Comparison of ENCODE assay signal across 11 cellular contexts in the genomic region with DNA sequence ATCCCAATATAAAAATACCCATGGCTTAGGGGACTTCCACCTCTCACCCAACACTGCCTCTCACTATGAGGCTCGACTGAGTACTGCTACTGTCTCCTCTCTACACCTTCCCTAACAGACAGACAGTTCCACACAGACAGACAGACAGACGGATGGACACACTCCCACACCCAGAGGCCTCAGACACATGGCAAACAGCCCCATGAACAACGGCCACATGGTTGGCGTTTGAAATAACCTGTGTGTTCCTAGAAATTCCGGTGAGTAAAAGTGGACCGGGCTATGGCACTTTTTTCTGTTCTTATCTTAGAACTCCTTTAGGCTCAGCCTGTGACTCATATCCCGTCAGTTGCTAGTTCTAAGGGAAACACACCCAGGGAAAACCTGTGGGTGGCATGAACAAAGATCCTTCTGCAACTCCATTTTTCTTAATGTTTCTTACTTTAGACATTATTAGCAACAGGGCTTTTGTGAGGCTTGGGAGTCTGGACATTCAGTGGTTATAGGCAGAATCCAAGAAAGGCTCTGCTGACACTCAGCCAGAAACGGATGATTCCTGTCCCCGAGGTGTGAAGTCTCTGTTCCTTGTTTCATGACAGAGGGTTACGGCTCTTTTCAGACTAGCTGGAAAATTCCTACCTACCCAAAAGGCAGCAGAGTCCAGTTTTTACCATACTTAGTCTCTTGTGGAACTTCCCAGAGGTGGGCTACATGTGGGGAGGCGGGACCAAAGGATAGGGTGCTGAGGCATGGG.
A peak's percentile ranks its signal among the peaks of the same experiment; 100 is the strongest.
DNase-seq lines count a peak whose midpoint lies in the region; ATAC-seq and TF ChIP-seq lines count a peak whose summit lies in the region.
"Had no signal": no experiment of that assay in that cellular context is flagged by ENCODE, and none has a peak within 500 bp of the region (broad histone marks: within the 10 kb centered on the region; RNA-seq: fewer than 3 reads in every experiment).

No MANE protein-coding gene starts in this region.

- H3K9ac ChIP-seq in adipocyte (ENCODE audit: low read length): no peak overlapping the region

- H3K4me3 ChIP-seq in adipocyte (ENCODE audit: low read length) (no peak overlapping the region), upper lobe of right lung (no peak overlapping the region)
- H3K4me3 ChIP-seq: ovary had no signal

- H3K9me3 ChIP-seq in adipocyte (ENCODE audit: control insufficient read depth, low read length): peaks cover 9% of the 10 kb centered on the region
- H3K9me3 ChIP-seq in upper lobe of right lung: no peaks in the 10 kb centered on the region
- H3K9me3 ChIP-seq: ovary had no signal

- TF ChIP-seq CTCF in upper lobe of right lung (IDR thresholded peaks at IDR 0.05): no peak

- H3K27me3 ChIP-seq in adipocyte (replicated peaks; ENCODE audit: control insufficient read depth, insufficient read depth, low read length) (no peaks in the 10 kb centered on the region), upper lobe of right lung (no peaks in the 10 kb centered on the region)
- H3K27me3 ChIP-seq: ovary had no signal

- TF ChIP-seq POLR2A in GM18505 (IDR thresholded peaks at IDR 0.05; ENCODE audit: borderline replicate concordance, extremely low read depth, insufficient read depth, insufficient read length): no peak

- peaks cover 12% of the 10 kb centered on the region for H3K4me1 ChIP-seq in adipocyte (ENCODE audit: control insufficient read depth, insufficient read depth, low read length)
- no peaks in the 10 kb centered on the region for H3K4me1 ChIP-seq in upper lobe of right lung

- no peak overlapping the region for H3K27ac ChIP-seq in upper lobe of right lung

- peak; percentile 18 for DNase-seq in activated naive CD4-positive, alpha-beta T cell treated with Interleukin-2 at 50 U/mL for 16 hours
- DNase-seq in activated naive CD4-positive, alpha-beta T cell (lab: John Stamatoyannopoulos, UW): no peak
- DNase-seq in adipocyte (ENCODE audit: low read depth) (peak; percentile 61), left ventricle myocardium superior (no peak), upper lobe of right lung (no peak), OCI-M2 (lab: John Stamatoyannopoulos, UW; ENCODE audit: unreplicated experiment) (no peak)
- DNase-seq: activated naive CD8-positive, alpha-beta T cell treated with anti-CD3 and anti-CD28 coated beads, Interleukin-2, amount 10 ng/mL, durations not matched to agents 7 days and 5 days; DND-41 had no signal

- intact Hi-C loops in left ventricle myocardium superior (cut with micrococcal nuclease) (no loop called here), upper lobe of right lung (cut with DNase I) (no loop called here)

- ATAC-seq in left ventricle myocardium superior (peak; percentile 85), upper lobe of right lung (peak; percentile 63), GM18505 (IDR thresholded peaks at IDR 0.05; ENCODE audit: unreplicated experiment) (no peak), GM18867 (IDR thresholded peaks at IDR 0.05; ENCODE audit: unreplicated experiment) (no peak)

- no peaks in the 10 kb centered on the region for H3K36me3 ChIP-seq in adipocyte (ENCODE audit: control insufficient read depth, insufficient read depth, low read length, severe bottlenecking)
- H3K36me3 ChIP-seq in upper lobe of right lung: no peaks in the 10 kb centered on the region
- H3K36me3 ChIP-seq: ovary had no signal

Comparison
In these comparisons a context has a peak if more than half of its experiments do, and no peak if none do; other contexts are left out.
1. DNase-seq: peak in activated naive CD4-positive, alpha-beta T cell treated with Interleukin-2 at 50 U/mL for 16 hours (single experiment) and adipocyte (single experiment); none in activated naive CD4-positive, alpha-beta T cell (0 of 4), left ventricle myocardium superior (single experiment), upper lobe of right lung (single experiment) and OCI-M2 (single experiment).
2. ATAC-seq: peak in left ventricle myocardium superior (single experiment) and upper lobe of right lung (single experiment); none in GM18505 (single experiment) and GM18867 (single experiment).